Comparison of ENCODE assay signal across 1 cellular context in genomic region chr10:69247313-69247710, GRCh38.
TF ChIP-seq lines count a peak whose summit lies in the region.

No MANE protein-coding gene starts in this region.

TF ChIP-seq in SK-N-SH, 30 proteins besides CTCF, POLR2A, EP300 and RAD21:
- TF ChIP-seq FOSL2 (IDR thresholded peaks at IDR 0.05; ENCODE audit: borderline replicate concordance, low read depth) = no peak
- TF ChIP-seq GATA2 (CRISPR knock-in tag; IDR thresholded peaks at IDR 0.05) = no peak
- TF ChIP-seq NRF1 (IDR thresholded peaks at IDR 0.05; ENCODE audit: low read depth, low read length) = no peak
- TF ChIP-seq POLR2AphosphoS5 (IDR thresholded peaks at IDR 0.05; ENCODE audit: low read depth, low read length) = no peak
